ENCODE assay signal across 1 cellular context in the genomic region with DNA sequence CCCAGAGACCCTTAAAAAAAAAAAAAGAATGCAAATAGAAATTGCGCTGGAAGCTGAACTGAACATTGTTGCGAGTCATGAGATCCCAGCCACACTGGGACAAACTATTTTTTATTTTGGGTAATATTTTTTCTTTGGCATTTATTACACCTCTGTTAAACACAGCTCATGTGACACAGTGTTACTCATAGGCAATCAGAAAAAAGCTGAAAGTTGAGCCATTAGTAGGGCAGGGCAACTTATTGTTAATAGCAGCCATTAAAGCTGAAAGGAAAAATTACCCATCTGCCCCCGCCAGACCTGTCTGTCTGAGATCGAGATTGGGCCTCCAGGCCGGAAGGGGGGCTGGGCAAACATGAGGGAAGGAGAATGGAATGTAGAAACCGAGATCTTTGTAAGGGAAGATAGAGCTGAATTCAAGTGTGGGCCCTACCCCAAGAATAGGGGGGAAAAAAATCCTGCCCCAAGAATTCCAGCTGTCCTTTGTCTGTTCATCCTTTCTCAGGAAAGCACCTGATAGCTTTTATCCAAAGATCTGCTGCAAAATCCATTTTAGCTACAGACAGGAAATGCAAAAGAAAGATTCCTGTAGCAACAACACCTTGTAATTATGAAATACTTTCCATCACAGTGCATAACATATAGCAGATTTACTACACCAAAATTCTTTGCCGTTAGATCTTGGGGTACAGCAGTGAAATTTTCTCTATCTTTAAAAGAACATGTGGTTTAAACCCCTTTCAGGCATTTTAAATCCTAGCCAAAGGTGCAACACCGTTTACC.
TF ChIP-seq lines count a peak whose summit lies in the region.

No MANE protein-coding gene starts in this region.

TF ChIP-seq in HEK293, 187 proteins besides CTCF, POLR2A, EP300 and RAD21 (continued from another document and continues in another):
- TF ChIP-seq, protein P1, sequence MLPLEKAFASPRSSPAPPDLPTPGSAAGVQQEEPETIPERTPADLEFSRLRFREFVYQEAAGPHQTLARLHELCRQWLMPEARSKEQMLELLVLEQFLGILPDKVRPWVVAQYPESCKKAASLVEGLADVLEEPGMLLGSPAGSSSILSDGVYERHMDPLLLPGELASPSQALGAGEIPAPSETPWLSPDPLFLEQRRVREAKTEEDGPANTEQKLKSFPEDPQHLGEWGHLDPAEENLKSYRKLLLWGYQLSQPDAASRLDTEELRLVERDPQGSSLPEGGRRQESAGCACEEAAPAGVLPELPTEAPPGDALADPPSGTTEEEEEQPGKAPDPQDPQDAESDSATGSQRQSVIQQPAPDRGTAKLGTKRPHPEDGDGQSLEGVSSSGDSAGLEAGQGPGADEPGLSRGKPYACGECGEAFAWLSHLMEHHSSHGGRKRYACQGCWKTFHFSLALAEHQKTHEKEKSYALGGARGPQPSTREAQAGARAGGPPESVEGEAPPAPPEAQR (tag by site-specific recombination; IDR thresholded peaks at IDR 0.05): no peak
- TF ChIP-seq KLF10 (tag by site-specific recombination; IDR thresholded peaks at IDR 0.05) (peak; percentile 81), ZNF549 (tag by site-specific recombination; IDR thresholded peaks at IDR 0.05) (no peak), ZNF292 (tag by site-specific recombination; IDR thresholded peaks at IDR 0.05; ENCODE audit: borderline replicate concordance, low read depth) (no peak), ZNF211 (tag by site-specific recombination; IDR thresholded peaks at IDR 0.05; ENCODE audit: low read depth) (no peak), ZNF548 (tag by site-specific recombination; IDR thresholded peaks at IDR 0.05) (no peak), KLF7 (tag by site-specific recombination; IDR thresholded peaks at IDR 0.05; ENCODE audit: borderline replicate concordance) (no peak), ZNF558 (tag by site-specific recombination; IDR thresholded peaks at IDR 0.05) (peak; percentile 15; the same call in 1 of the 2 replicates), ZFHX2 (tag by site-specific recombination; conservative IDR thresholded peaks at IDR 0.05) (no peak), SP3 (tag by site-specific recombination; IDR thresholded peaks at IDR 0.05) (no peak), ZNF404 (tag by site-specific recombination; IDR thresholded peaks at IDR 0.05) (no peak), ZNF175 (tag by site-specific recombination; IDR thresholded peaks at IDR 0.05) (no peak), SETDB1 (IDR thresholded peaks at IDR 0.05; ENCODE audit: insufficient read length, low read length) (peak; percentile 2), ZNF629 (tag by site-specific recombination; IDR thresholded peaks at IDR 0.05) (peak; percentile 82), ZNF140 (tag by site-specific recombination; IDR thresholded peaks at IDR 0.05) (no peak), ZNF610 (tag by site-specific recombination; IDR thresholded peaks at IDR 0.05; ENCODE audit: borderline replicate concordance) (no peak), KLF9 (tag by site-specific recombination; IDR thresholded peaks at IDR 0.05; ENCODE audit: low read depth) (no peak; the same call in 1 of the 2 replicates), BCL11B (tag by site-specific recombination; IDR thresholded peaks at IDR 0.05; ENCODE audit: low read depth) (no peak), PRDM1 (tag by site-specific recombination; IDR thresholded peaks at IDR 0.05) (peak; percentile 36; the same call in 1 of the 2 replicates), ZNF133 (tag by site-specific recombination; IDR thresholded peaks at IDR 0.05) (no peak), ZNF24 (tag by site-specific recombination; IDR thresholded peaks at IDR 0.05) (peak; percentile 73), ZNF138 (tag by site-specific recombination; IDR thresholded peaks at IDR 0.05; ENCODE audit: borderline replicate concordance) (no peak), GLIS2 (tag by site-specific recombination; IDR thresholded peaks at IDR 0.05) (0 out of 2 replicates have a peak, but pooled peaks have one; percentile 34), ZNF324 (tag by site-specific recombination; IDR thresholded peaks at IDR 0.05) (no peak), ZNF354C (tag by site-specific recombination; IDR thresholded peaks at IDR 0.05; ENCODE audit: borderline replicate concordance, low read depth) (no peak)
- TF ChIP-seq, protein P2, sequence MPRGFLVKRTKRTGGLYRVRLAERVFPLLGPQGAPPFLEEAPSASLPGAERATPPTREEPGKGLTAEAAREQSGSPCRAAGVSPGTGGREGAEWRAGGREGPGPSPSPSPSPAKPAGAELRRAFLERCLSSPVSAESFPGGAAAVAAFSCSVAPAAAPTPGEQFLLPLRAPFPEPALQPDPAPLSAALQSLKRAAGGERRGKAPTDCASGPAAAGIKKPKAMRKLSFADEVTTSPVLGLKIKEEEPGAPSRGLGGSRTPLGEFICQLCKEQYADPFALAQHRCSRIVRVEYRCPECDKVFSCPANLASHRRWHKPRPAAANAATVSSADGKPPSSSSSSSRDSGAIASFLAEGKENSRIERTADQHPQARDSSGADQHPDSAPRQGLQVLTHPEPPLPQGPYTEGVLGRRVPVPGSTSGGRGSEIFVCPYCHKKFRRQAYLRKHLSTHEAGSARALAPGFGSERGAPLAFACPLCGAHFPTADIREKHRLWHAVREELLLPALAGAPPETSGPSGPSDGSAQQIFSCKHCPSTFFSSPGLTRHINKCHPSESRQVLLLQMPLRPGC (tag by site-specific recombination; IDR thresholded peaks at IDR 0.05): no peak; the same call in 1 of the 2 replicates
- TF ChIP-seq, protein P3, sequence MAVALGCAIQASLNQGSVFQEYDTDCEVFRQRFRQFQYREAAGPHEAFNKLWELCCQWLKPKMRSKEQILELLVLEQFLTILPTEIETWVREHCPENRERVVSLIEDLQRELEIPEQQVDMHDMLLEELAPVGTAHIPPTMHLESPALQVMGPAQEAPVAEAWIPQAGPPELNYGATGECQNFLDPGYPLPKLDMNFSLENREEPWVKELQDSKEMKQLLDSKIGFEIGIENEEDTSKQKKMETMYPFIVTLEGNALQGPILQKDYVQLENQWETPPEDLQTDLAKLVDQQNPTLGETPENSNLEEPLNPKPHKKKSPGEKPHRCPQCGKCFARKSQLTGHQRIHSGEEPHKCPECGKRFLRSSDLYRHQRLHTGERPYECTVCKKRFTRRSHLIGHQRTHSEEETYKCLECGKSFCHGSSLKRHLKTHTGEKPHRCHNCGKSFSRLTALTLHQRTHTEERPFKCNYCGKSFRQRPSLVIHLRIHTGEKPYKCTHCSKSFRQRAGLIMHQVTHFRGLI (tag by site-specific recombination; IDR thresholded peaks at IDR 0.05): 0 out of 2 replicates have a peak, but pooled peaks have one; percentile 23
- TF ChIP-seq, protein P4, sequence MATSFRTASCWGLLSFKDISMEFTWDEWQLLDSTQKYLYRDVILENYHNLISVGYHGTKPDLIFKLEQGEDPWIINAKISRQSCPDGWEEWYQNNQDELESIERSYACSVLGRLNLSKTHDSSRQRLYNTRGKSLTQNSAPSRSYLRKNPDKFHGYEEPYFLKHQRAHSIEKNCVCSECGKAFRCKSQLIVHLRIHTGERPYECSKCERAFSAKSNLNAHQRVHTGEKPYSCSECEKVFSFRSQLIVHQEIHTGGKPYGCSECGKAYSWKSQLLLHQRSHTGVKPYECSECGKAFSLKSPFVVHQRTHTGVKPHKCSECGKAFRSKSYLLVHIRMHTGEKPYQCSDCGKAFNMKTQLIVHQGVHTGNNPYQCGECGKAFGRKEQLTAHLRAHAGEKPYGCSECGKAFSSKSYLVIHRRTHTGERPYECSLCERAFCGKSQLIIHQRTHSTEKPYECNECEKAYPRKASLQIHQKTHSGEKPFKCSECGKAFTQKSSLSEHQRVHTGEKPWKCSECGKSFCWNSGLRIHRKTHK (tag by site-specific recombination; IDR thresholded peaks at IDR 0.05): no peak
- TF ChIP-seq, protein P5, sequence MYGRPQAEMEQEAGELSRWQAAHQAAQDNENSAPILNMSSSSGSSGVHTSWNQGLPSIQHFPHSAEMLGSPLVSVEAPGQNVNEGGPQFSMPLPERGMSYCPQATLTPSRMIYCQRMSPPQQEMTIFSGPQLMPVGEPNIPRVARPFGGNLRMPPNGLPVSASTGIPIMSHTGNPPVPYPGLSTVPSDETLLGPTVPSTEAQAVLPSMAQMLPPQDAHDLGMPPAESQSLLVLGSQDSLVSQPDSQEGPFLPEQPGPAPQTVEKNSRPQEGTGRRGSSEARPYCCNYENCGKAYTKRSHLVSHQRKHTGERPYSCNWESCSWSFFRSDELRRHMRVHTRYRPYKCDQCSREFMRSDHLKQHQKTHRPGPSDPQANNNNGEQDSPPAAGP (tag by site-specific recombination; IDR thresholded peaks at IDR 0.05): peak; percentile 87
- TF ChIP-seq, protein P6, sequence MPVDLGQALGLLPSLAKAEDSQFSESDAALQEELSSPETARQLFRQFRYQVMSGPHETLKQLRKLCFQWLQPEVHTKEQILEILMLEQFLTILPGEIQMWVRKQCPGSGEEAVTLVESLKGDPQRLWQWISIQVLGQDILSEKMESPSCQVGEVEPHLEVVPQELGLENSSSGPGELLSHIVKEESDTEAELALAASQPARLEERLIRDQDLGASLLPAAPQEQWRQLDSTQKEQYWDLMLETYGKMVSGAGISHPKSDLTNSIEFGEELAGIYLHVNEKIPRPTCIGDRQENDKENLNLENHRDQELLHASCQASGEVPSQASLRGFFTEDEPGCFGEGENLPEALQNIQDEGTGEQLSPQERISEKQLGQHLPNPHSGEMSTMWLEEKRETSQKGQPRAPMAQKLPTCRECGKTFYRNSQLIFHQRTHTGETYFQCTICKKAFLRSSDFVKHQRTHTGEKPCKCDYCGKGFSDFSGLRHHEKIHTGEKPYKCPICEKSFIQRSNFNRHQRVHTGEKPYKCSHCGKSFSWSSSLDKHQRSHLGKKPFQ (tag by site-specific recombination; IDR thresholded peaks at IDR 0.05): no peak
- TF ChIP-seq, protein P7, sequence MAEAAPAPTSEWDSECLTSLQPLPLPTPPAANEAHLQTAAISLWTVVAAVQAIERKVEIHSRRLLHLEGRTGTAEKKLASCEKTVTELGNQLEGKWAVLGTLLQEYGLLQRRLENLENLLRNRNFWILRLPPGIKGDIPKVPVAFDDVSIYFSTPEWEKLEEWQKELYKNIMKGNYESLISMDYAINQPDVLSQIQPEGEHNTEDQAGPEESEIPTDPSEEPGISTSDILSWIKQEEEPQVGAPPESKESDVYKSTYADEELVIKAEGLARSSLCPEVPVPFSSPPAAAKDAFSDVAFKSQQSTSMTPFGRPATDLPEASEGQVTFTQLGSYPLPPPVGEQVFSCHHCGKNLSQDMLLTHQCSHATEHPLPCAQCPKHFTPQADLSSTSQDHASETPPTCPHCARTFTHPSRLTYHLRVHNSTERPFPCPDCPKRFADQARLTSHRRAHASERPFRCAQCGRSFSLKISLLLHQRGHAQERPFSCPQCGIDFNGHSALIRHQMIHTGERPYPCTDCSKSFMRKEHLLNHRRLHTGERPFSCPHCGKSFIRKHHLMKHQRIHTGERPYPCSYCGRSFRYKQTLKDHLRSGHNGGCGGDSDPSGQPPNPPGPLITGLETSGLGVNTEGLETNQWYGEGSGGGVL (tag by site-specific recombination; IDR thresholded peaks at IDR 0.05): peak; percentile 47
- TF ChIP-seq, protein P8, sequence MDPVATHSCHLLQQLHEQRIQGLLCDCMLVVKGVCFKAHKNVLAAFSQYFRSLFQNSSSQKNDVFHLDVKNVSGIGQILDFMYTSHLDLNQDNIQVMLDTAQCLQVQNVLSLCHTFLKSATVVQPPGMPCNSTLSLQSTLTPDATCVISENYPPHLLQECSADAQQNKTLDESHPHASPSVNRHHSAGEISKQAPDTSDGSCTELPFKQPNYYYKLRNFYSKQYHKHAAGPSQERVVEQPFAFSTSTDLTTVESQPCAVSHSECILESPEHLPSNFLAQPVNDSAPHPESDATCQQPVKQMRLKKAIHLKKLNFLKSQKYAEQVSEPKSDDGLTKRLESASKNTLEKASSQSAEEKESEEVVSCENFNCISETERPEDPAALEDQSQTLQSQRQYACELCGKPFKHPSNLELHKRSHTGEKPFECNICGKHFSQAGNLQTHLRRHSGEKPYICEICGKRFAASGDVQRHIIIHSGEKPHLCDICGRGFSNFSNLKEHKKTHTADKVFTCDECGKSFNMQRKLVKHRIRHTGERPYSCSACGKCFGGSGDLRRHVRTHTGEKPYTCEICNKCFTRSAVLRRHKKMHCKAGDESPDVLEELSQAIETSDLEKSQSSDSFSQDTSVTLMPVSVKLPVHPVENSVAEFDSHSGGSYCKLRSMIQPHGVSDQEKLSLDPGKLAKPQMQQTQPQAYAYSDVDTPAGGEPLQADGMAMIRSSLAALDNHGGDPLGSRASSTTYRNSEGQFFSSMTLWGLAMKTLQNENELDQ (tag by site-specific recombination; IDR thresholded peaks at IDR 0.05; ENCODE audit: low read depth): no peak
- TF ChIP-seq, protein P9, sequence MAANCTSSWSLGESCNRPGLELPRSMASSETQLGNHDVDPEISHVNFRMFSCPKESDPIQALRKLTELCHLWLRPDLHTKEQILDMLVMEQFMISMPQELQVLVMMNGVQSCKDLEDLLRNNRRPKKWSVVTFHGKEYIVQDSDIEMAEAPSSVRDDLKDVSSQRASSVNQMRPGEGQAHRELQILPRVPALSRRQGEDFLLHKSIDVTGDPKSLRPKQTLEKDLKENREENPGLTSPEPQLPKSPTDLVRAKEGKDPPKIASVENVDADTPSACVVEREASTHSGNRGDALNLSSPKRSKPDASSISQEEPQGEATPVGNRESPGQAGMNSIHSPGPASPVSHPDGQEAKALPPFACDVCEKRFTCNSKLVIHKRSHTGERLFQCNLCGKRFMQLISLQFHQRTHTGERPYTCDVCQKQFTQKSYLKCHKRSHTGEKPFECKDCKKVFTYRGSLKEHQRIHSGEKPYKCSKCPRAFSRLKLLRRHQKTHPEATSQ (tag by site-specific recombination; IDR thresholded peaks at IDR 0.05): no peak
- TF ChIP-seq, protein P10, sequence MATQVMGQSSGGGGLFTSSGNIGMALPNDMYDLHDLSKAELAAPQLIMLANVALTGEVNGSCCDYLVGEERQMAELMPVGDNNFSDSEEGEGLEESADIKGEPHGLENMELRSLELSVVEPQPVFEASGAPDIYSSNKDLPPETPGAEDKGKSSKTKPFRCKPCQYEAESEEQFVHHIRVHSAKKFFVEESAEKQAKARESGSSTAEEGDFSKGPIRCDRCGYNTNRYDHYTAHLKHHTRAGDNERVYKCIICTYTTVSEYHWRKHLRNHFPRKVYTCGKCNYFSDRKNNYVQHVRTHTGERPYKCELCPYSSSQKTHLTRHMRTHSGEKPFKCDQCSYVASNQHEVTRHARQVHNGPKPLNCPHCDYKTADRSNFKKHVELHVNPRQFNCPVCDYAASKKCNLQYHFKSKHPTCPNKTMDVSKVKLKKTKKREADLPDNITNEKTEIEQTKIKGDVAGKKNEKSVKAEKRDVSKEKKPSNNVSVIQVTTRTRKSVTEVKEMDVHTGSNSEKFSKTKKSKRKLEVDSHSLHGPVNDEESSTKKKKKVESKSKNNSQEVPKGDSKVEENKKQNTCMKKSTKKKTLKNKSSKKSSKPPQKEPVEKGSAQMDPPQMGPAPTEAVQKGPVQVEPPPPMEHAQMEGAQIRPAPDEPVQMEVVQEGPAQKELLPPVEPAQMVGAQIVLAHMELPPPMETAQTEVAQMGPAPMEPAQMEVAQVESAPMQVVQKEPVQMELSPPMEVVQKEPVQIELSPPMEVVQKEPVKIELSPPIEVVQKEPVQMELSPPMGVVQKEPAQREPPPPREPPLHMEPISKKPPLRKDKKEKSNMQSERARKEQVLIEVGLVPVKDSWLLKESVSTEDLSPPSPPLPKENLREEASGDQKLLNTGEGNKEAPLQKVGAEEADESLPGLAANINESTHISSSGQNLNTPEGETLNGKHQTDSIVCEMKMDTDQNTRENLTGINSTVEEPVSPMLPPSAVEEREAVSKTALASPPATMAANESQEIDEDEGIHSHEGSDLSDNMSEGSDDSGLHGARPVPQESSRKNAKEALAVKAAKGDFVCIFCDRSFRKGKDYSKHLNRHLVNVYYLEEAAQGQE (tag by site-specific recombination; IDR thresholded peaks at IDR 0.05): no peak
